ENCODE assay signal across 24 cellular contexts in the genomic region with DNA sequence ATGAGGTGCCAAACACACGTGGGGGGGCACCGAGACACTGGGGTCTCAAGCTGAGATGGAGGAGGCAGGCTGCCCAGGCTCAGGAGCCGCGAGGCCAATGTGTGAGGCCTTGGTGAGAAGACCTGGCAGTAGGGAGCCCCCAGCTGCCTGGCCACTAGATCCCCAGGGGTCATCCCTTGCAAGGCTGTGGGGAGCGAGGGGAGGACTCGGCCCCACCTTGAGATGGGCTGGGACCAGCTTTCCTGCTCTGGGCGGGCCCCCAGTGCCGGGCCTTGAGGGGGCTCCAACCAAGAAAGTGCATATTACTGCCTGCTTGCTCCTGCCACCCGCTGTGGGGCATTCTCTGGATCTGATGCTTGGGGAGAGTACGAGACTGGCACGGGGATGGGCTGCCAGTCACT.
"Had no signal": no experiment of that assay in that cellular context is flagged by ENCODE, and none has a peak within 500 bp of the region (broad histone marks: within the 10 kb centered on the region; RNA-seq: fewer than 3 reads in every experiment).

No MANE protein-coding gene starts in this region.

- H3K4me3 ChIP-seq: cardiac muscle cell, hepatocyte, prostate gland, thyroid gland had no signal

- H3K9me3 ChIP-seq: prostate gland, thyroid gland had no signal

- H3K27me3 ChIP-seq: cardiac muscle cell, hepatocyte, thyroid gland had no signal

- H3K27ac Mint-ChIP-seq: activated B cell treated with CpG ODN at 0.5 μM for 24 hours; activated CD4-positive, alpha-beta T cell treated with anti-CD3 and anti-CD28 coated beads for 36 hours; activated T-cell treated with anti-CD3 and anti-CD28 coated beads, Interleukin-2, amount 50 U/mL, for 24 hours; activated T-helper 2 cell treated with anti-CD3 and anti-CD28 coated beads, Interferon-gamma antibody, Interleukin-2, Interleukin-4, amounts not matched to agents 10 μg/mL and 5 μg/mL and 100 μg/mL, durations not matched to agents 14 hours and 24 hours and 36 hours; immature natural killer cell; naive B cell; T-helper 1 cell treated with Interleukin-12 subunit alpha and Interleukin-12 subunit beta and Interleukin-4 antibody, amounts not matched to agents 30 μg/mL and 1 μg/mL, for 36 hours had no signal

- H3K36me3 Mint-ChIP-seq: immature natural killer cell, naive B cell had no signal

- H3K9me3 Mint-ChIP-seq: activated B cell treated with CpG ODN at 0.5 μM for 24 hours; activated T-cell treated with anti-CD3 and anti-CD28 coated beads, Interleukin-2, amount 50 U/mL, for 24 hours; activated T-helper 2 cell treated with anti-CD3 and anti-CD28 coated beads, Interferon-gamma antibody, Interleukin-2, Interleukin-4, amounts not matched to agents 10 μg/mL and 5 μg/mL and 100 μg/mL, durations not matched to agents 14 hours and 24 hours and 36 hours; immature natural killer cell; stimulated activated naive CD8-positive, alpha-beta T cell treated with anti-CD3 and anti-CD28 coated beads, Interleukin-15, Interleukin-2, amounts not matched to agents 100 ng/mL and 50 ng/mL, for 24 hours; T-helper 1 cell treated with Interleukin-12 subunit alpha and Interleukin-12 subunit beta and Interleukin-4 antibody, amounts not matched to agents 30 μg/mL and 1 μg/mL, for 36 hours had no signal

- H3K4me1 ChIP-seq: prostate gland, thyroid gland had no signal

- H3K27ac ChIP-seq: cardiac muscle cell, hepatocyte, prostate gland, thyroid gland had no signal

- DNase-seq: activated B cell treated with CpG ODN at 0.5 μM for 24 hours; activated CD4-positive, alpha-beta T cell treated with anti-CD3 and anti-CD28 coated beads for 36 hours; activated CD4-positive, alpha-beta T cell treated with anti-CD3 and anti-CD28 coated beads, Interleukin-2, amount 50 U/mL, for 4 hours; activated CD8-positive, alpha-beta memory T cell treated with anti-CD3 and anti-CD28 coated beads for 24 hours; activated CD8-positive, alpha-beta memory T cell treated with anti-CD3 and anti-CD28 coated beads, Interleukin-2, amount 50 U/mL, for 4 hours; activated naive CD4-positive, alpha-beta T cell treated with Interleukin-2 at 50 U/mL for 16 hours; activated T-cell treated with anti-CD3 and anti-CD28 coated beads, Interleukin-2, amount 50 U/mL, for 24 hours; amygdala; effector memory CD4-positive, alpha-beta T cell; foreskin melanocyte; immature natural killer cell; mesendoderm; naive B cell; stimulated activated CD4-positive, alpha-beta T cell treated with anti-CD3 and anti-CD28 coated beads, Interleukin-1b, Interleukin-23, amount 100 ng/mL, for 48 hours; substantia nigra; T1000; thyroid gland had no signal

- ATAC-seq: activated CD4-positive, alpha-beta T cell treated with anti-CD3 and anti-CD28 coated beads for 36 hours; esophagus mucosa had no signal

- H3K36me3 ChIP-seq: cardiac muscle cell, prostate gland, thyroid gland had no signal
